ENCODE assay signal across 23 cellular contexts in the genomic region with DNA sequence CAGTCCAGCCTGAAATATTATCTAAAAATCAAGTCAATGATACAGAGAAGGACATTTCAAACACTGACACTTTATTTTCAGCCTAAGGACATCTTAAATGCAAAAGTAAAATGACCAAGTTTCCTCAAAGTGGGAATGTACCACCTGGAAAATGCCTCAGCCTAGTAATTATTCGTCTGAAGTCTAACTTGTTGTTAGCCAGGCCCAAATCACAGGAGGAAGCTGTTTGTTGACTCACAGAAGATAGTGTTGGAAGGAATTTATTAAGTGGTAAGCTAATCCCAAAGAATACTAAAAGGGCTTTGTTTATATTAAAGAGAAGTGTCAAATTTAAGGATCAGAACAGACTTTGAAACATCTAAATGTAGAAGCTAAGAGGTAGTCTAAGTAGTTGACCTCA. TPM values are rescaled to one million over a fixed set of nuclear protein-coding genes. Genes with fewer than 3 reads are reported as not detected.
DNase-seq lines count a peak whose midpoint lies in the region; ATAC-seq and TF ChIP-seq lines count a peak whose summit lies in the region.
"Had no signal": no experiment of that assay in that cellular context is flagged by ENCODE, and none has a peak within 500 bp of the region (broad histone marks: within the 10 kb centered on the region; RNA-seq: fewer than 3 reads in every experiment).

No MANE protein-coding gene starts in this region.

- H3K27me3 ChIP-seq in stomach smooth muscle (ENCODE audit: control insufficient read depth in 1 of 2, insufficient read depth in 2 of 2, low read length in 2 of 2): no peaks in the 10 kb centered on the region
- H3K27me3 ChIP-seq: BLaER1 treated with 17β-estradiol and CSF1 and Interleukin-3, amounts not matched to agents 10 nM and 100 nM; neutrophil; sigmoid colon had no signal

- no peaks in the 10 kb centered on the region for H3K9me3 ChIP-seq in stomach smooth muscle (ENCODE audit: control insufficient read depth in 2 of 2, low read length in 2 of 2)
- H3K9me3 ChIP-seq: BLaER1 treated with 17β-estradiol and CSF1 and Interleukin-3, amounts not matched to agents 10 nM and 100 nM; neutrophil; sigmoid colon; SJSA1 had no signal

- peak overlapping the region; percentile 94 for H3K4me3 Mint-ChIP-seq in activated T-helper 2 cell treated with anti-CD3 and anti-CD28 coated beads, Interferon-gamma antibody, Interleukin-2, Interleukin-4, amounts not matched to agents 10 μg/mL and 5 μg/mL and 100 μg/mL, durations not matched to agents 14 hours and 24 hours and 36 hours (ENCODE audit: low read depth)
- no peak overlapping the region for H3K4me3 Mint-ChIP-seq in mesothelial cell of epicardium
- H3K4me3 Mint-ChIP-seq: activated B cell treated with CpG ODN at 0.5 μM for 24 hours had no signal

- peak overlapping the region; percentile 81 for H3K27ac Mint-ChIP-seq in activated T-helper 2 cell treated with anti-CD3 and anti-CD28 coated beads, Interferon-gamma antibody, Interleukin-2, Interleukin-4, amounts not matched to agents 10 μg/mL and 5 μg/mL and 100 μg/mL, durations not matched to agents 14 hours and 24 hours and 36 hours
- no peak overlapping the region for H3K27ac Mint-ChIP-seq in mesothelial cell of epicardium
- H3K27ac Mint-ChIP-seq: activated CD8-positive, alpha-beta T cell treated with anti-CD3 and anti-CD28 coated beads, Interleukin-2, amount 10 ng/mL, durations not matched to agents 7 days and 5 days had no signal

- H3K4me1 Mint-ChIP-seq in activated T-helper 2 cell treated with anti-CD3 and anti-CD28 coated beads, Interferon-gamma antibody, Interleukin-2, Interleukin-4, amounts not matched to agents 10 μg/mL and 5 μg/mL and 100 μg/mL, durations not matched to agents 14 hours and 24 hours and 36 hours (ENCODE audit: low read depth): peaks cover 47% of the 10 kb centered on the region
- peaks cover 29% of the 10 kb centered on the region for H3K4me1 Mint-ChIP-seq in mesothelial cell of epicardium

- no peaks in the 10 kb centered on the region for H3K27me3 Mint-ChIP-seq in activated T-helper 2 cell treated with anti-CD3 and anti-CD28 coated beads, Interferon-gamma antibody, Interleukin-2, Interleukin-4, amounts not matched to agents 10 μg/mL and 5 μg/mL and 100 μg/mL, durations not matched to agents 14 hours and 24 hours and 36 hours (ENCODE audit: low read depth)
- H3K27me3 Mint-ChIP-seq in mesothelial cell of epicardium (ENCODE audit: low read depth): no peaks in the 10 kb centered on the region
- H3K27me3 Mint-ChIP-seq: activated B cell treated with CpG ODN at 0.5 μM for 24 hours had no signal

- H3K36me3 ChIP-seq in stomach smooth muscle (ENCODE audit: control insufficient read depth in 2 of 2, insufficient read depth in 2 of 2, low read length in 2 of 2): no peaks in the 10 kb centered on the region
- H3K36me3 ChIP-seq: BLaER1 treated with 17β-estradiol and CSF1 and Interleukin-3, amounts not matched to agents 10 nM and 100 nM; neutrophil; sigmoid colon; SJSA1 had no signal

- H3K36me3 Mint-ChIP-seq in activated T-helper 2 cell treated with anti-CD3 and anti-CD28 coated beads, Interferon-gamma antibody, Interleukin-2, Interleukin-4, amounts not matched to agents 10 μg/mL and 5 μg/mL and 100 μg/mL, durations not matched to agents 14 hours and 24 hours and 36 hours (ENCODE audit: low read depth): peaks cover 59% of the 10 kb centered on the region
- H3K36me3 Mint-ChIP-seq in mesothelial cell of epicardium: no peaks in the 10 kb centered on the region

- no peak overlapping the region for H3K9ac ChIP-seq in stomach smooth muscle (ENCODE audit: low read length in 2 of 2)
- H3K9ac ChIP-seq: BLaER1 treated with 17β-estradiol and CSF1 and Interleukin-3, amounts not matched to agents 10 nM and 100 nM had no signal

- no peaks in the 10 kb centered on the region for H3K9me3 Mint-ChIP-seq in activated T-helper 2 cell treated with anti-CD3 and anti-CD28 coated beads, Interferon-gamma antibody, Interleukin-2, Interleukin-4, amounts not matched to agents 10 μg/mL and 5 μg/mL and 100 μg/mL, durations not matched to agents 14 hours and 24 hours and 36 hours
- no peaks in the 10 kb centered on the region for H3K9me3 Mint-ChIP-seq in mesothelial cell of epicardium
- H3K9me3 Mint-ChIP-seq: activated B cell treated with CpG ODN at 0.5 μM for 24 hours; activated T-cell treated with anti-CD3 and anti-CD28 coated beads, Interleukin-2, amount 50 U/mL, for 72 hours had no signal

- TF ChIP-seq CTCF in fibroblast of villous mesenchyme (IDR thresholded peaks at IDR 0.05; ENCODE audit: insufficient read depth, low read depth, low read length) (no peak), mesothelial cell of epicardium (IDR thresholded peaks at IDR 0.05; ENCODE audit: unreplicated experiment) (no peak)

- peak overlapping the region; percentile 1 for H3K27ac ChIP-seq in stomach smooth muscle (ENCODE audit: low read length)
- H3K27ac ChIP-seq: BLaER1 treated with 17β-estradiol and CSF1 and Interleukin-3, amounts not matched to agents 10 nM and 100 nM; neutrophil; sigmoid colon; SJSA1 had no signal

- intact Hi-C loops in activated T-helper 2 cell treated with anti-CD3 and anti-CD28 coated beads, Interferon-gamma antibody, Interleukin-2, Interleukin-4, amounts not matched to agents 10 μg/mL and 5 μg/mL and 100 μg/mL, durations not matched to agents 14 hours and 24 hours and 36 hours (cut with micrococcal nuclease): loop anchor here (1.0 to 5.0 kb wide), 8 partner anchors 15 to 348 kb away; no protein-coding TSS in a partner anchor

- ATAC-seq in GM18519 (IDR thresholded peaks at IDR 0.05; ENCODE audit: low FRiP score, unreplicated experiment) (no peak), HG02885 (IDR thresholded peaks at IDR 0.05; ENCODE audit: poor library complexity, unreplicated experiment) (no peak)
- ATAC-seq: activated CD8-positive, alpha-beta T cell treated with anti-CD3 and anti-CD28 coated beads, Interleukin-2, amount 10 ng/mL, durations not matched to agents 7 days and 5 days had no signal

- H3K4me1 ChIP-seq in stomach smooth muscle (ENCODE audit: control insufficient read depth, insufficient read depth, low read length): peaks cover 4% of the 10 kb centered on the region

- DNase-seq in HCEC 1CT: peak; percentile 34
- DNase-seq in activated T-helper 2 cell treated with anti-CD3 and anti-CD28 coated beads, Interferon-gamma antibody, Interleukin-2, Interleukin-4, amounts not matched to agents 10 μg/mL and 5 μg/mL and 100 μg/mL, durations not matched to agents 14 hours and 24 hours and 36 hours (ENCODE audit: low spot score): no peak
- peak; percentile 52 for DNase-seq in fibroblast of villous mesenchyme (ENCODE audit: low read depth)
- DNase-seq in stimulated activated CD4-positive, alpha-beta T cell treated with anti-CD3 and anti-CD28 coated beads, Interleukin-4, amount 100 ng/mL, for 4 hours: no peak
- no peak for DNase-seq in mesothelial cell of epicardium (ENCODE audit: low spot score in 2 of 2, unreplicated experiment in 2 of 2)
- DNase-seq: activated B cell treated with CpG ODN at 0.5 μM for 24 hours; activated CD8-positive, alpha-beta T cell treated with anti-CD3 and anti-CD28 coated beads, Interleukin-2, amount 10 ng/mL, durations not matched to agents 7 days and 5 days; activated T-cell treated with anti-CD3 and anti-CD28 coated beads, Interleukin-2, amount 50 U/mL, for 72 hours; central memory CD4-positive, alpha-beta T cell; effector CD8-positive, alpha-beta T cell; GDM1; KBM-7; NCI-H2081 treated with DMSO at 0.1 percent for 48 hours; NCI-H510A treated with DMSO at 0.1 percent for 48 hours; sigmoid colon; stimulated activated CD4-positive, alpha-beta T cell treated with anti-CD3 and anti-CD28 coated beads, Interleukin-2, amount 100 ng/mL, for 48 hours had no signal

- H3K4me3 ChIP-seq in fibroblast of villous mesenchyme (ENCODE audit: low read depth, low read length) (peak overlapping the region; percentile 58), stomach smooth muscle (ENCODE audit: low read length in 2 of 2) (peak overlapping the region; percentile 12 to 23)
- H3K4me3 ChIP-seq: BLaER1 treated with 17β-estradiol and CSF1 and Interleukin-3, amounts not matched to agents 10 nM and 100 nM; SJSA1 had no signal

RNA-seq across cellular contexts. Expression of gene PDE7B, which starts 2.5 kb away (rescaled TPM):
- 27.6 and 28.8 TPM in 2 replicates for total RNA-seq in activated T-helper 2 cell treated with anti-CD3 and anti-CD28 coated beads, Interferon-gamma antibody, Interleukin-2, Interleukin-4, amounts not matched to agents 10 μg/mL and 5 μg/mL and 100 μg/mL, durations not matched to agents 14 hours and 24 hours and 36 hours
- total RNA-seq in fibroblast of villous mesenchyme (1.7 and 3.9 TPM in 2 replicates), mesothelial cell of epicardium (15.9 to 18.2 TPM (median 16.5 TPM) in 3 replicates)
- total RNA-seq: OCI-LY7, SJSA1 had no signal

Comparison
In these comparisons a context has a peak if more than half of its experiments do, and no peak if none do; other contexts are left out.
1. DNase-seq: peak in HCEC 1CT (single experiment) and fibroblast of villous mesenchyme (single experiment); none in activated T-helper 2 cell treated with anti-CD3 and anti-CD28 coated beads, Interferon-gamma antibody, Interleukin-2, Interleukin-4, amounts not matched to agents 10 μg/mL and 5 μg/mL and 100 μg/mL, durations not matched to agents 14 hours and 24 hours and 36 hours (single experiment), stimulated activated CD4-positive, alpha-beta T cell treated with anti-CD3 and anti-CD28 coated beads, Interleukin-4, amount 100 ng/mL, for 4 hours (0 of 2) and mesothelial cell of epicardium (0 of 2).